In the genomic region with DNA sequence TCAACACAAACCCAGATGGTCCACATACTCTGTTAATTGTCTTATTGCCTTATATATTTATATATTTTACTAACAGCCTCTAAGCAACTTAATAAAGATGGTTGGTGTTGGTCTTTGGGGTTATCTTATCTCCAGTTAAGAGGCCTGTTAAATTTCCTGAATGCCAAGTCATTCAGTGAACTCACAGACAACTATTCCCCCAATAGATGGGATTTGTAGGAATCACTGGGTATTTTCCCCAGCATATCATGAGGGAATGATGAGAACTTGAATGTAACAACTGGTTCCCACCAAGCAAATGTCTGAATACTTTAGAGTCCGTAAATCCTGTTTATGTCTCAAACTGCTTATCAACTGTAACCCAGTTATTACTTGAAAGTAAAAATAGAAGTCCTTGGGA, we compare ENCODE assay signal across 1 cellular context.
TF ChIP-seq lines count a peak whose summit lies in the region.

No MANE protein-coding gene starts in this region.

TF ChIP-seq in IMR-90, 13 proteins besides CTCF, POLR2A, EP300 and RAD21:
- TF ChIP-seq RCOR1 (IDR thresholded peaks at IDR 0.05; ENCODE audit: insufficient replicate concordance, low read length) (no peak), ELK1 (IDR thresholded peaks at IDR 0.05; ENCODE audit: borderline replicate concordance, low read depth, low read length) (no peak), MAZ (IDR thresholded peaks at IDR 0.05; ENCODE audit: borderline replicate concordance, low read depth, low read length) (no peak), USF2 (IDR thresholded peaks at IDR 0.05; ENCODE audit: low read depth, low read length) (no peak), CEBPB (IDR thresholded peaks at IDR 0.05; ENCODE audit: low read depth, low read length) (no peak), NFE2L2 (IDR thresholded peaks at IDR 0.05; ENCODE audit: low read depth, low read length) (no peak), BHLHE40 (IDR thresholded peaks at IDR 0.05; ENCODE audit: low read depth, low read length) (no peak)
TF ChIP-seq in IMR-90: peak in this region for 0.
